In the genomic region with DNA sequence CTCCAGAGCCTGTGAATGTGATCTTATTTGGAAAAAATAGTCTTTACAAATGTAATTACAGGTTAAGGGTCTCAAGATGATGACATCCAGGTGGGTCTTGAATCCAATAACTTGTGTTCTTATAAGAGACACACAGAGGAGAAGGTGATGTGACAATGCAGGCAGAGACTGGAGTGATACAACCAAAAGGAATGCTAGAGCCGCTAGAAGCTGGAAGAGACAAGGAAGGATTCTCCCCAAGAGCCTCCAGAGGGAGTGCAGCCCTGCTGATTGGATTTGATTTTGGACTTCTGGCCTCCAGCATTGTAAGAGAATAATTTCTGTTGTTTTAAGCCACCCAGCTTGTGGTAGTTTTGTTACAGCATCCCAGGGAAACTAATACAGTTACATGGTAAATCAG, we compare ENCODE assay signal across 14 cellular contexts. TPM values are rescaled to one million over a fixed set of nuclear protein-coding genes. Genes with fewer than 3 reads are reported as not detected.
"Had no signal": no experiment of that assay in that cellular context is flagged by ENCODE, and none has a peak within 500 bp of the region (broad histone marks: within the 10 kb centered on the region; RNA-seq: fewer than 3 reads in every experiment).

No MANE protein-coding gene starts in this region.

- H3K4me3 ChIP-seq: gastroesophageal sphincter, mucosa of descending colon, tibial nerve, vagina had no signal

- H2AFZ ChIP-seq: parathyroid adenoma had no signal

- ATAC-seq: gastroesophageal sphincter; left lobe of liver; mucosa of descending colon; naive thymus-derived CD8-positive, alpha-beta T cell had no signal

- H3K9me3 ChIP-seq: gastroesophageal sphincter, mucosa of descending colon, tibial nerve, vagina had no signal

- H3K36me3 ChIP-seq: gastroesophageal sphincter, tibial nerve, vagina had no signal

- H3K4me1 ChIP-seq: parathyroid adenoma, vagina had no signal

- H3K27me3 ChIP-seq: gastroesophageal sphincter, tibial nerve, vagina had no signal

- H3K27ac ChIP-seq: gastroesophageal sphincter, parathyroid adenoma, tibial nerve, vagina had no signal

- H3K9ac ChIP-seq: parathyroid adenoma had no signal

- DNase-seq: activated CD4-positive, alpha-beta T cell treated with anti-CD3 and anti-CD28 coated beads, Interleukin-2, amount 10 ng/mL, durations not matched to agents 7 days and 5 days; activated CD8-positive, alpha-beta memory T cell treated with anti-CD3 and anti-CD28 coated beads for 24 hours; activated naive CD8-positive, alpha-beta T cell treated with anti-CD3 and anti-CD28 coated beads for 36 hours; effector CD8-positive, alpha-beta T cell; mucosa of descending colon; naive thymus-derived CD8-positive, alpha-beta T cell; stimulated activated CD4-positive, alpha-beta T cell treated with anti-CD3 and anti-CD28 coated beads, Interleukin-4, amount 100 ng/mL, for 1 hour; stimulated activated naive CD4-positive, alpha-beta T cell had no signal

- H3K79me2 ChIP-seq: parathyroid adenoma had no signal

RNA-seq across cellular contexts. Expression of a gene that starts 9.7 kb away (rescaled TPM):
- total RNA-seq: subcutaneous adipose tissue, vagina had no signal
- polyA plus RNA-seq: naive thymus-derived CD8-positive, alpha-beta T cell had no signal
